Comparison of ENCODE assay signal across 1 cellular context in the genomic region with DNA sequence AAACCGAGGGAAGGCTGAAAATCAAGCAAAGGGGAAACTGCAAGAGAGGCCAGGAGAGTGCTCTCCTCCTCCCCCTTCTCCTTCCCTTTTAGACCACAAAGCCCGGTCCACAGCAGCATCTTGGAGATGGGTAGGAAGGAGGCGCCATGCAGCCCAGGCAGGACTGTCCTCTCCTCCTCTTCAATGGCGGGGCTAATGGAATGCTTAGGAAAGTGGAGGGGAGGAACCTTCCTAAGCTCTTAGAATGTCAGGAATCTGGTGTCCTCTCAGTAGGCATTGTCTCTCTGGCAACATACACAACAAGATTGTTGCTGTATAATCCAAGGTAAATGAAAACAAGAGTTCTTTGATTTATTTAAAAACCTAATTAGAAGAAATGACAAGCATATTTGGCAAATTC.
TF ChIP-seq lines count a peak whose summit lies in the region.

No MANE protein-coding gene starts in this region.

TF ChIP-seq in H1, 55 proteins besides CTCF, POLR2A, EP300 and RAD21:
- TF ChIP-seq CREB1 (IDR thresholded peaks at IDR 0.05): no peak
- TF ChIP-seq NRF1 (IDR thresholded peaks at IDR 0.05; ENCODE audit: low read depth, low read length): no peak
- no peak for TF ChIP-seq BCL11A (IDR thresholded peaks at IDR 0.05; ENCODE audit: low read depth in 2 of 2, low read length in 2 of 2)
- TF ChIP-seq, protein P1, sequence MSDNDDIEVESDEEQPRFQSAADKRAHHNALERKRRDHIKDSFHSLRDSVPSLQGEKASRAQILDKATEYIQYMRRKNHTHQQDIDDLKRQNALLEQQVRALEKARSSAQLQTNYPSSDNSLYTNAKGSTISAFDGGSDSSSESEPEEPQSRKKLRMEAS (IDR thresholded peaks at IDR 0.05): no peak
- TF ChIP-seq GTF2F1 (IDR thresholded peaks at IDR 0.05; ENCODE audit: borderline replicate concordance, low read depth, low read length): no peak
- no peak for TF ChIP-seq SUZ12 (IDR thresholded peaks at IDR 0.05; ENCODE audit: low read length)
- TF ChIP-seq HDAC2 (IDR thresholded peaks at IDR 0.05; ENCODE audit: borderline replicate concordance in 1 of 2, low read depth in 2 of 2, low read length in 2 of 2): no peak
- no peak for TF ChIP-seq TAF1 (IDR thresholded peaks at IDR 0.05; ENCODE audit: low read depth, low read length)
- no peak for TF ChIP-seq KDM4A (IDR thresholded peaks at IDR 0.05; ENCODE audit: low read depth, low read length, severe bottlenecking)
- no peak for TF ChIP-seq JUND (IDR thresholded peaks at IDR 0.05; ENCODE audit: low read length)
- TF ChIP-seq TEAD4 (IDR thresholded peaks at IDR 0.05; ENCODE audit: low read depth, low read length): peak; percentile 92
- TF ChIP-seq YY1 (IDR thresholded peaks at IDR 0.05; ENCODE audit: low read depth, low read length): 0 out of 2 replicates have a peak, but pooled peaks have one; percentile 56
- TF ChIP-seq POLR2AphosphoS5 (IDR thresholded peaks at IDR 0.05; ENCODE audit: low read depth, low read length): no peak
- TF ChIP-seq JUN (IDR thresholded peaks at IDR 0.05; ENCODE audit: low read depth, low read length): no peak
TF ChIP-seq in H1: peak in this region for 2.
